ENCODE assay signal across 8 cellular contexts in genomic region chr14:23068792-23069412, GRCh38. TPM values are rescaled to one million over a fixed set of nuclear protein-coding genes. Genes with fewer than 3 reads are reported as not detected.
DNase-seq lines count a peak whose midpoint lies in the region; ATAC-seq and TF ChIP-seq lines count a peak whose summit lies in the region.

No MANE protein-coding gene starts in this region.

- in situ Hi-C loops in GM13976 (cut with MboI; ENCODE audit: low sequenced_read_pairs, unreplicated experiment), result no loop called here

- peak overlapping the region in 1 of 2 donors; percentile 9 for H3K4me3 ChIP-seq in cardiac fibroblast (replicated peaks in 1 of 2; ENCODE audit: low read depth in 2 of 2, low read length in 2 of 2)

- DNase-seq in GM13976 (ENCODE audit: low spot score), result peak; percentile 92
- DNase-seq in T-helper 2 cell, result peak in 4 of 5 experiments; percentile 48 to 82 (median 61)
- DNase-seq in cardiac fibroblast (ENCODE audit: low read depth in 2 of 2), result peak; percentile 95
- DNase-seq in left lobe of liver (ENCODE audit: low spot score), result peak; percentile 78
- DNase-seq in stimulated activated CD4-positive, alpha-beta T cell treated with anti-CD3 and anti-CD28 coated beads, Interleukin-4, amount 100 ng/mL, for 4 hours, result peak; percentile 48 to 68
- DNase-seq in kidney glomerular epithelial cell (lab: John Stamatoyannopoulos, UW), result no peak
- DNase-seq in NCI-H510A (lab: John Stamatoyannopoulos, UW), result no peak

- TF ChIP-seq CTCF in GM13976 (IDR thresholded peaks at IDR 0.05; ENCODE audit: borderline replicate concordance, control extremely low read depth, extremely low read depth, insufficient read depth, missing control alignments) (peak; percentile 97), cardiac fibroblast (IDR thresholded peaks at IDR 0.05; ENCODE audit: low read depth, low read length) (peak; percentile 98)

- ATAC-seq in HG03045 (IDR thresholded peaks at IDR 0.05; ENCODE audit: unreplicated experiment) (peak; percentile 63), left lobe of liver (peak; percentile 84)

RNA-seq across cellular contexts. Expression of gene CDH24, which starts 11.6 kb away (rescaled TPM):
- total RNA-seq in left lobe of liver, result 0.43 TPM

RNA-seq across cellular contexts. Expression of gene ACIN1, which starts 26.0 kb away (rescaled TPM):
- total RNA-seq in left lobe of liver, result 48.2 TPM

RNA-seq across cellular contexts. Expression of gene C14orf119, which starts 26.4 kb away (rescaled TPM):
- 14.4 TPM for total RNA-seq in left lobe of liver

RNA-seq across cellular contexts. Expression of gene PSMB11, which starts 26.9 kb away (rescaled TPM):
- not detected for total RNA-seq in left lobe of liver

RNA-seq across cellular contexts. Expression of gene PSMB5, which starts 34.2 kb away (rescaled TPM):
- total RNA-seq in left lobe of liver, result 59.9 TPM

Comparison
In these comparisons a context has a peak if more than half of its experiments do, and no peak if none do; other contexts are left out.
1. DNase-seq: peak in GM13976 (single experiment), T-helper 2 cell (4 of 5), cardiac fibroblast (2 of 2), left lobe of liver (single experiment) and stimulated activated CD4-positive, alpha-beta T cell treated with anti-CD3 and anti-CD28 coated beads, Interleukin-4, amount 100 ng/mL, for 4 hours (2 of 2); none in kidney glomerular epithelial cell (single experiment) and NCI-H510A (single experiment).